In the genomic region with DNA sequence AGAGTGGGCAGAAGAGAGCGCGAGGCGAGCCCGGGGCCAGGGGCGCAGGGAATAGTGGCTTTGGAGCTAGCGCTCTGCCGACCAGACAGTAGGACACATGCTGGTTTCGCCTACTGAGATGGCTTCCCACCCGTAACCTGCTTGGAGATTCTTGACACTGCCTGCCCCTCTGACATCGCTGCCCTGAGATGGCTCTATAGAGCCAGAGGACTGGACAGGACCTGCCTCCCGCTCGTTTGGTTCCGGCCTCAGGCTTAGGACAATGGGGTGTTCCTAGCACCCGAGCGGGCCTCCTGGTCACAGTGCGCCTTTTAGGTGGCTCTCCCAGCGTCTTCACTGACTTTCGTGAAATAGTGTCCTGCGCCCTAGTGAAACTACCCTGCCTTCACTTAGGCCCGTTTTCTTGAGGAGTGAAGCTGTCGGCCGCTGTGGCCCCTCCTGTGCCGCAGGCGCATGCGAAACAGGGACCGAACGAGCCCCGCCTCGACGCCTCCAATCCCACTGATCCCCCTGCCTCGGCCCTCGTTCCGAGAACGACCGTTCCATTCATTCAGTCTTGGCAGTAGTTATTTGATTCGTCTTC, we compare ENCODE assay signal across 8 cellular contexts. TPM values are rescaled to one million over a fixed set of nuclear protein-coding genes. Genes with fewer than 3 reads are reported as not detected.
DNase-seq lines count a peak whose midpoint lies in the region; ATAC-seq and TF ChIP-seq lines count a peak whose summit lies in the region.

No MANE protein-coding gene starts in this region.

- TSS peak; percentile 57 for BruUV-seq in MCF 10A (replicated peaks; lab: Mats Ljungman, UMichigan)

- DNase-seq in GM12865 (ENCODE audit: low read depth): peak; percentile 32
- peak; percentile 17 for DNase-seq in MCF 10A (ENCODE audit: unreplicated experiment)
- peak; percentile 32 for DNase-seq in iris pigment epithelial cell (ENCODE audit: low read depth)
- DNase-seq in stimulated activated CD4-positive, alpha-beta T cell treated with anti-CD3 and anti-CD28 coated beads, Interleukin-1b, Interleukin-23, amount 100 ng/mL, for 48 hours: peak; percentile 19
- no peak for DNase-seq in HPDE6-E6E7 (ENCODE audit: extremely low spot score)

- H3K4me3 ChIP-seq in GM12865 (ENCODE audit: low read depth, low read length): peak overlapping the region; percentile 79

- POLR2A ChIA-PET in MCF 10A (lab: Yijun Ruan, JAX): interaction anchor here (0.6 to 2.6 kb wide), 13 partner anchors 13 to 452 kb away, joined by 3 to 44 read pairs (median 4); partner anchors contain the start of genes NONO, OGT and ZMYM3

- peak overlapping the region; percentile 100 for H3K27ac Mint-ChIP-seq in T-helper 1 cell treated with Interleukin-12 subunit alpha and Interleukin-12 subunit beta and Interleukin-4 antibody, amounts not matched to agents 30 μg/mL and 1 μg/mL, for 36 hours
- peak overlapping the region; percentile 97 for H3K27ac Mint-ChIP-seq in MCF 10A (ENCODE audit: low read depth, unreplicated experiment)

- ATAC-seq in HG02973 (IDR thresholded peaks at IDR 0.05; ENCODE audit: unreplicated experiment) (peak; percentile 6), GM21786 (IDR thresholded peaks at IDR 0.05; ENCODE audit: unreplicated experiment) (no peak)

- H3K27me3 Mint-ChIP-seq in T-helper 1 cell treated with Interleukin-12 subunit alpha and Interleukin-12 subunit beta and Interleukin-4 antibody, amounts not matched to agents 30 μg/mL and 1 μg/mL, for 36 hours (ENCODE audit: low read depth): peaks cover 3% of the 10 kb centered on the region
- H3K27me3 Mint-ChIP-seq in MCF 10A (ENCODE audit: insufficient read depth, unreplicated experiment): peaks cover 11% of the 10 kb centered on the region

- peak overlapping the region; percentile 100 for H3K4me3 Mint-ChIP-seq in T-helper 1 cell treated with Interleukin-12 subunit alpha and Interleukin-12 subunit beta and Interleukin-4 antibody, amounts not matched to agents 30 μg/mL and 1 μg/mL, for 36 hours
- H3K4me3 Mint-ChIP-seq in MCF 10A (ENCODE audit: unreplicated experiment): peak overlapping the region; percentile 96

- intact Hi-C loops in MCF 10A (cut with micrococcal nuclease): loop anchor here (5.0 kb wide), 1 partner anchor 114 kb away; the partner anchor contains the start of gene ZMYM3

- H3K9me3 Mint-ChIP-seq in T-helper 1 cell treated with Interleukin-12 subunit alpha and Interleukin-12 subunit beta and Interleukin-4 antibody, amounts not matched to agents 30 μg/mL and 1 μg/mL, for 36 hours: no peaks in the 10 kb centered on the region
- no peaks in the 10 kb centered on the region for H3K9me3 Mint-ChIP-seq in MCF 10A (ENCODE audit: unreplicated experiment)

- H3K4me1 Mint-ChIP-seq in T-helper 1 cell treated with Interleukin-12 subunit alpha and Interleukin-12 subunit beta and Interleukin-4 antibody, amounts not matched to agents 30 μg/mL and 1 μg/mL, for 36 hours (ENCODE audit: low read depth): peaks cover 28% of the 10 kb centered on the region
- peaks cover 5% of the 10 kb centered on the region for H3K4me1 Mint-ChIP-seq in MCF 10A (ENCODE audit: insufficient read depth, unreplicated experiment)

- TF ChIP-seq CTCF in GM12865 (IDR thresholded peaks at IDR 0.05; ENCODE audit: insufficient read depth, low read depth, low read length, missing control alignments): no peak
- no peak for TF ChIP-seq CTCF in MCF 10A (IDR thresholded peaks at IDR 0.05; ENCODE audit: unreplicated experiment)

- peaks cover 21% of the 10 kb centered on the region for H3K36me3 Mint-ChIP-seq in T-helper 1 cell treated with Interleukin-12 subunit alpha and Interleukin-12 subunit beta and Interleukin-4 antibody, amounts not matched to agents 30 μg/mL and 1 μg/mL, for 36 hours (ENCODE audit: low read depth)
- peaks cover 45% of the 10 kb centered on the region for H3K36me3 Mint-ChIP-seq in MCF 10A (ENCODE audit: insufficient read depth, unreplicated experiment)

- CTCF ChIA-PET in MCF 10A (lab: Yijun Ruan, JAX): no interaction called here

RNA-seq across cellular contexts. Expression of gene TAF1, which starts 0.6 kb away (rescaled TPM):
- 31.9 and 34.9 TPM in 2 replicates for total RNA-seq in MCF 10A (2022)
